In genomic region chr2:231672617-231673347, GRCh38 we compare ENCODE assay signal across 8 cellular contexts. TPM values are rescaled to one million over a fixed set of nuclear protein-coding genes. Genes with fewer than 3 reads are reported as not detected.
DNase-seq lines count a peak whose midpoint lies in the region; ATAC-seq and TF ChIP-seq lines count a peak whose summit lies in the region.

No MANE protein-coding gene starts in this region.

- H3K14ac ChIP-seq in trophoblast cell (ENCODE audit: low read length): peak overlapping the region; percentile 51

- H3K4ac ChIP-seq in trophoblast cell (ENCODE audit: low read depth, low read length): no peak overlapping the region

- no peaks in the 10 kb centered on the region for H3F3A ChIP-seq in PC-3 (ENCODE audit: low read length, unreplicated experiment)

- POLR2A ChIA-PET in PC-3 (lab: Charles Lee; ENCODE audit: unreplicated experiment): no interaction called here

- H2BK12ac ChIP-seq in trophoblast cell (ENCODE audit: low read length): peak overlapping the region; percentile 29

- no peak overlapping the region for H3K23ac ChIP-seq in trophoblast cell (ENCODE audit: low read length)

- H3K9me2 ChIP-seq in PC-3 (replicated peaks; ENCODE audit: low read length): no peaks in the 10 kb centered on the region

- H3K4me1 ChIP-seq in ES-I3 (ENCODE audit: insufficient read depth, low read length) (peaks cover 29% of the 10 kb centered on the region), PC-3 (ENCODE audit: insufficient read depth, low read length) (peaks cover 6% of the 10 kb centered on the region), trophoblast cell (ENCODE audit: control insufficient read depth in 1 of 2, insufficient read depth in 2 of 2, low read length in 2 of 2) (peaks cover 25 to 28% of the 10 kb centered on the region in 2 experiments)

- no peaks in the 10 kb centered on the region for H4K20me1 ChIP-seq in PC-3 (ENCODE audit: low read length)

- CTCF ChIA-PET in PC-3 (lab: Charles Lee): interaction anchor here (1.2 kb wide), 1 partner anchor 61 kb away, joined by 3 read pairs; no protein-coding TSS in a partner anchor

- peak overlapping the region; percentile 91 for H4K8ac ChIP-seq in trophoblast cell (ENCODE audit: low read depth, low read length)

- no peaks in the 10 kb centered on the region for H3K27me3 ChIP-seq in PC-3 (ENCODE audit: low read length)
- no peaks in the 10 kb centered on the region for H3K27me3 ChIP-seq in trophoblast cell (ENCODE audit: insufficient read depth, low read length)

- BruUV-seq in PC-3 (replicated peaks; lab: Mats Ljungman, UMichigan): no TSS peak

- peak overlapping the region; percentile 2 for H3K18ac ChIP-seq in trophoblast cell (ENCODE audit: low read length)

- peak overlapping the region; percentile 78 for H4K12ac ChIP-seq in trophoblast cell (ENCODE audit: low read depth, low read length)

- peak overlapping the region; percentile 81 for H2BK120ac ChIP-seq in trophoblast cell (ENCODE audit: insufficient read depth, low read length, poor library complexity)

- H2BK5ac ChIP-seq in trophoblast cell (ENCODE audit: low read depth, low read length, poor library complexity): peak overlapping the region; percentile 63

- DNase-seq in PC-3: no peak
- peak; percentile 73 to 77 for DNase-seq in trophoblast cell
- no peak for DNase-seq in activated T-cell treated with anti-CD3 and anti-CD28 coated beads for 4 hours
- no peak for DNase-seq in activated gamma-delta T cell (lab: John Stamatoyannopoulos, UW)

- peaks cover 17% of the 10 kb centered on the region for H3K79me1 ChIP-seq in trophoblast cell (ENCODE audit: low read length)

- peak overlapping the region; percentile 5 for H2AK5ac ChIP-seq in trophoblast cell (ENCODE audit: low read length)

- H3K9ac ChIP-seq in ES-I3 (ENCODE audit: low read depth, low read length) (peak overlapping the region; percentile 63), PC-3 (ENCODE audit: low read length) (no peak overlapping the region), trophoblast cell (ENCODE audit: low read length) (no peak overlapping the region)

- H3K9me3 ChIP-seq in ES-I3 (ENCODE audit: control insufficient read depth, insufficient read depth, low read length): no peaks in the 10 kb centered on the region
- H3K9me3 ChIP-seq in PC-3 (ENCODE audit: low read length): no peaks in the 10 kb centered on the region
- H3K9me3 ChIP-seq in trophoblast cell (ENCODE audit: insufficient read depth, low read depth, low read length): no peaks in the 10 kb centered on the region

- H3K4me3 ChIP-seq in PC-3 (ENCODE audit: low read length) (no peak overlapping the region), trophoblast cell (ENCODE audit: low read depth, low read length) (no peak overlapping the region)

- TF ChIP-seq CTCF in PC-3 (conservative IDR thresholded peaks at IDR 0.05; ENCODE audit: low read depth, low read length): peak; percentile 34; the same call in 1 of the 2 replicates

- ATAC-seq in GM19455 (IDR thresholded peaks at IDR 0.05; ENCODE audit: unreplicated experiment): peak; percentile 39
- peak; percentile 37 for ATAC-seq in HG03439 (IDR thresholded peaks at IDR 0.05; ENCODE audit: unreplicated experiment)
- no peak for ATAC-seq in PC-3
- ATAC-seq in esophagus mucosa: peak; percentile 39

- peak overlapping the region; percentile 74 for H4K91ac ChIP-seq in trophoblast cell (ENCODE audit: low read depth, low read length)

- no peaks in the 10 kb centered on the region for H3K36me3 ChIP-seq in ES-I3 (ENCODE audit: insufficient read depth, low read length)
- H3K36me3 ChIP-seq in PC-3 (ENCODE audit: low read depth, low read length): no peaks in the 10 kb centered on the region
- no peaks in the 10 kb centered on the region for H3K36me3 ChIP-seq in trophoblast cell (ENCODE audit: control insufficient read depth in 1 of 2, insufficient read depth in 2 of 2, low read length in 2 of 2)

- no CpG with 5 or more reads among the region's 20 CpGs for WGBS in trophoblast cell (ENCODE audit: extremely low coverage, insufficient coverage, insufficient read length)

- no peak overlapping the region for H2AFZ ChIP-seq in PC-3 (ENCODE audit: low read length)
- H2AFZ ChIP-seq in trophoblast cell (ENCODE audit: insufficient read depth, low read length, poor library complexity): no peak overlapping the region

- no peak overlapping the region for H3K27ac ChIP-seq in PC-3 (ENCODE audit: low read length)
- peak overlapping the region; percentile 60 for H3K27ac ChIP-seq in trophoblast cell (ENCODE audit: low read depth, low read length)

- no peak overlapping the region for H3K4me2 ChIP-seq in PC-3 (ENCODE audit: low read length)
- H3K4me2 ChIP-seq in trophoblast cell (ENCODE audit: low read length): peak overlapping the region; percentile 49

- intact Hi-C loops in PC-3 (cut with micrococcal nuclease): no loop called here

- no peaks in the 10 kb centered on the region for H3K79me2 ChIP-seq in PC-3 (ENCODE audit: low read length)
- no peaks in the 10 kb centered on the region for H3K79me2 ChIP-seq in trophoblast cell (ENCODE audit: control insufficient read depth, insufficient read depth, low read length, poor library complexity)

RNA-seq across cellular contexts. Expression of gene PTMA, which starts 35.5 kb away (rescaled TPM):
- total RNA-seq in PC-3 (2014; rRNA removed): 1,625 and 2,032 TPM in 2 replicates
- total RNA-seq in esophagus mucosa: 924 TPM
- polyA plus RNA-seq in trophoblast cell (2013): 1,343 and 1,403 TPM in 2 replicates

Comparison
In these comparisons a context has a peak if more than half of its experiments do, and no peak if none do; other contexts are left out.
1. DNase-seq: peak in trophoblast cell (2 of 2); none in PC-3 (single experiment), activated T-cell treated with anti-CD3 and anti-CD28 coated beads for 4 hours (single experiment) and activated gamma-delta T cell (single experiment).